Comparison of ENCODE assay signal across 10 cellular contexts in genomic region chr1:67590329-67590728, GRCh38.
DNase-seq lines count a peak whose midpoint lies in the region; ATAC-seq and TF ChIP-seq lines count a peak whose summit lies in the region.
"Had no signal": no experiment of that assay in that cellular context is flagged by ENCODE, and none has a peak within 500 bp of the region (broad histone marks: within the 10 kb centered on the region; RNA-seq: fewer than 3 reads in every experiment).

No MANE protein-coding gene starts in this region.

- no peaks in the 10 kb centered on the region for H3K79me2 ChIP-seq in SK-N-SH (ENCODE audit: insufficient read depth)

- H3K4me1 ChIP-seq in SK-N-SH (ENCODE audit: control insufficient read depth in 1 of 2, insufficient read depth in 2 of 2, low read depth in 1 of 2, low read length in 1 of 2) (peaks cover 0 to 22% of the 10 kb centered on the region in 2 experiments; a peak in 2 of 4 replicates), mesodermal cell (ENCODE audit: control insufficient read depth, insufficient read depth, low read length, poor library complexity, severe bottlenecking) (peaks cover 22% of the 10 kb centered on the region), uterus (peaks cover 15 to 21% of the 10 kb centered on the region in 2 donors)

- no peak overlapping the region for H3K4me2 ChIP-seq in SK-N-SH

- ATAC-seq in SK-N-SH treated with all-trans-retinoic acid at 6 μM for 48 hours (peak; percentile 54), GM19452 (IDR thresholded peaks at IDR 0.05; ENCODE audit: unreplicated experiment) (no peak), HG02852 (IDR thresholded peaks at IDR 0.05; ENCODE audit: unreplicated experiment) (no peak)
- ATAC-seq: activated naive CD4-positive, alpha-beta T cell treated with anti-CD3 and anti-CD28 coated beads, Interleukin-2, amount 50 U/mL, for 72 hours had no signal

- H2AFZ ChIP-seq in SK-N-SH (ENCODE audit: low read depth): no peak overlapping the region

- DNase-seq in SK-N-SH: no peak
- peak; percentile 50 for DNase-seq in fibroblast of gingiva (ENCODE audit: low read depth)
- peak; percentile 24 to 72 for DNase-seq in uterus
- no peak for DNase-seq in germinal center (ENCODE audit: low spot score)
- DNase-seq: activated CD4-positive, CD25-positive, alpha-beta regulatory T cell treated with anti-CD3 and anti-CD28 coated beads, Interleukin-2, amount 50 U/mL, for 72 hours had no signal

- TF ChIP-seq CTCF in SK-N-SH (IDR thresholded peaks at IDR 0.05) (no peak), uterus (IDR thresholded peaks at IDR 0.05) (no peak)

- no peaks in the 10 kb centered on the region for H3K9me2 ChIP-seq in SK-N-SH

- TF ChIP-seq EP300 in SK-N-SH (IDR thresholded peaks at IDR 0.05; ENCODE audit: borderline replicate concordance in 1 of 2, low read depth in 1 of 2, low read length in 1 of 2): no peak

- WGBS in SK-N-SH (ENCODE audit: low lambda C conversion rate): 48% methylated on average over 3 of the region's 3 CpGs
- WGBS in mesodermal cell (ENCODE audit: insufficient coverage in 2 of 2), 2 experiments: 50 to 73% methylated on average over 2 to 3 of the region's 3 CpGs

- H3K9ac ChIP-seq in SK-N-SH: no peak overlapping the region

- no peaks in the 10 kb centered on the region for H3F3A ChIP-seq in SK-N-SH (replicated peaks; ENCODE audit: insufficient read depth)

- H3K27me3 ChIP-seq in SK-N-SH (ENCODE audit: insufficient read depth) (no peaks in the 10 kb centered on the region), uterus (no peaks in the 10 kb centered on the region)

- no peaks in the 10 kb centered on the region for H3K36me3 ChIP-seq in SK-N-SH (replicated peaks in 1 of 2; ENCODE audit: control insufficient read depth in 1 of 2, insufficient read depth in 2 of 2, low read length in 1 of 2)
- no peaks in the 10 kb centered on the region for H3K36me3 ChIP-seq in mesodermal cell (ENCODE audit: control insufficient read depth, insufficient read depth, low read length)
- H3K36me3 ChIP-seq in uterus: no peaks in the 10 kb centered on the region

- no peak for TF ChIP-seq RAD21 in SK-N-SH (IDR thresholded peaks at IDR 0.05; ENCODE audit: low read length)

- H3K4me3 ChIP-seq in SK-N-SH (ENCODE audit: low read depth in 2 of 2, low read length in 1 of 2): no peak overlapping the region
- no peak overlapping the region for H3K4me3 ChIP-seq in mesodermal cell (ENCODE audit: extremely low read depth, insufficient read depth, low read length, poor library complexity, severe bottlenecking)
- no peak overlapping the region for H3K4me3 ChIP-seq in uterus

- CTCF ChIA-PET in SK-N-SH (lab: Yijun Ruan, JAX): interaction anchor here (1.0 to 1.1 kb wide), 2 partner anchors 17 to 29 kb away, joined by 3 read pairs; no protein-coding TSS in a partner anchor

- TF ChIP-seq POLR2A in uterus (IDR thresholded peaks at IDR 0.05): no peak

- no peaks in the 10 kb centered on the region for H3K9me3 ChIP-seq in SK-N-SH
- no peaks in the 10 kb centered on the region for H3K9me3 ChIP-seq in mesodermal cell (ENCODE audit: control insufficient read depth, low read length)
- no peaks in the 10 kb centered on the region for H3K9me3 ChIP-seq in uterus

- no peaks in the 10 kb centered on the region for H4K20me1 ChIP-seq in SK-N-SH (ENCODE audit: insufficient read depth)

- H3K27ac ChIP-seq in SK-N-SH (ENCODE audit: low read depth in 2 of 2, low read length in 1 of 2) (peak overlapping the region in 1 of 2 experiments; percentile 77; a peak in 2 of 4 replicates), mesodermal cell (ENCODE audit: low read depth, low read length, severe bottlenecking) (peak overlapping the region; percentile 64), uterus (peak overlapping the region; percentile 75 to 92)

- intact Hi-C loops in uterus (cut with DNase I; ENCODE audit: low total_unique reads): no loop called here

- POLR2A ChIA-PET in SK-N-SH (lab: Yijun Ruan, JAX): no interaction called here

TF ChIP-seq in SK-N-SH treated with all-trans-retinoic acid at 6 μM for 48 hours, 23 proteins besides CTCF, POLR2A, EP300 and RAD21 (continues in another document):
- TF ChIP-seq BACH2 (CRISPR knock-in tag; IDR thresholded peaks at IDR 0.05; ENCODE audit: borderline replicate concordance) (no peak), OSR1 (CRISPR knock-in tag; IDR thresholded peaks at IDR 0.05) (no peak), CREB5 (CRISPR knock-in tag; IDR thresholded peaks at IDR 0.05; ENCODE audit: low read depth) (no peak), SNAI2 (CRISPR knock-in tag; IDR thresholded peaks at IDR 0.05) (no peak), ISL1 (CRISPR knock-in tag; IDR thresholded peaks at IDR 0.05) (no peak), CSDC2 (CRISPR knock-in tag; IDR thresholded peaks at IDR 0.05) (no peak), PATZ1 (CRISPR knock-in tag; IDR thresholded peaks at IDR 0.05; ENCODE audit: borderline replicate concordance) (no peak), ARNTL (CRISPR knock-in tag; IDR thresholded peaks at IDR 0.05; ENCODE audit: borderline replicate concordance, low read depth) (no peak), ZFP30 (CRISPR knock-in tag; IDR thresholded peaks at IDR 0.05) (no peak)

TF ChIP-seq in SK-N-SH, 30 proteins besides CTCF, POLR2A, EP300 and RAD21:
- TF ChIP-seq TCF12 (IDR thresholded peaks at IDR 0.05): no peak
- TF ChIP-seq MEF2A (IDR thresholded peaks at IDR 0.05; ENCODE audit: borderline replicate concordance, low read depth): no peak
- TF ChIP-seq RCOR1 (IDR thresholded peaks at IDR 0.05; ENCODE audit: low read length): no peak
- no peak for TF ChIP-seq RXRA (IDR thresholded peaks at IDR 0.05; ENCODE audit: borderline replicate concordance, low read depth)
- no peak for TF ChIP-seq MAX (IDR thresholded peaks at IDR 0.05; ENCODE audit: low read depth)

Comparison
In these comparisons a context has a peak if more than half of its experiments do, and no peak if none do; other contexts are left out.
1. DNase-seq: peak in fibroblast of gingiva (single experiment) and uterus (2 of 2); none in SK-N-SH (single experiment) and germinal center (single experiment).